Comparison of ENCODE assay signal across 8 cellular contexts in genomic region chr9:4680750-4681149, GRCh38. TPM values are rescaled to one million over a fixed set of nuclear protein-coding genes. Genes with fewer than 3 reads are reported as not detected.
DNase-seq lines count a peak whose midpoint lies in the region; ATAC-seq, FAIRE-seq and TF ChIP-seq lines count a peak whose summit lies in the region.

No MANE protein-coding gene starts in this region.

- H3K14ac ChIP-seq in mesenchymal stem cell (ENCODE audit: low read length in 2 of 2), result no peak overlapping the region

- H3K18ac ChIP-seq in mesenchymal stem cell (ENCODE audit: low read depth in 1 of 2, low read length in 2 of 2), result no peak overlapping the region

- H3K4me1 Mint-ChIP-seq in stimulated activated naive B cell treated with anti-CD40 and anti-IgM and Interleukin-4, amounts not matched to agents 10 μg/mL and 1 μg/mL and 100 μg/mL, for 72 hours, result peaks cover 11 to 12% of the 10 kb centered on the region in 2 donors

- no peaks in the 10 kb centered on the region for H3K9me3 Mint-ChIP-seq in stimulated activated naive B cell treated with anti-CD40 and anti-IgM and Interleukin-4, amounts not matched to agents 10 μg/mL and 1 μg/mL and 100 μg/mL, for 72 hours

- no peak overlapping the region for H3K4me3 Mint-ChIP-seq in stimulated activated naive B cell treated with anti-CD40 and anti-IgM and Interleukin-4, amounts not matched to agents 10 μg/mL and 1 μg/mL and 100 μg/mL, for 72 hours

- H3K4ac ChIP-seq in mesenchymal stem cell (ENCODE audit: low read depth in 1 of 2, low read length in 2 of 2), result no peak overlapping the region

- H3K4me2 ChIP-seq in mesenchymal stem cell (ENCODE audit: low read length, poor library complexity, severe bottlenecking), result peak overlapping the region; percentile 78

- H2AFZ ChIP-seq in mesenchymal stem cell (ENCODE audit: low read depth, low read length), result no peak overlapping the region

- no peak overlapping the region for H2BK15ac ChIP-seq in mesenchymal stem cell (ENCODE audit: low read depth, poor library complexity, severe bottlenecking)

- H2BK12ac ChIP-seq in mesenchymal stem cell (ENCODE audit: low read length in 2 of 2), result no peak overlapping the region

- no peak overlapping the region for H2BK5ac ChIP-seq in mesenchymal stem cell (ENCODE audit: low read depth, low read length, poor library complexity, severe bottlenecking)

- H3K79me1 ChIP-seq in mesenchymal stem cell (replicated peaks; ENCODE audit: low read length, poor library complexity, severe bottlenecking), result peaks cover 3% of the 10 kb centered on the region

- H3K36me3 ChIP-seq in bronchial epithelial cell (ENCODE audit: control insufficient read depth, insufficient read depth, low read length) (peaks cover 2% of the 10 kb centered on the region), mesenchymal stem cell (ENCODE audit: control insufficient read depth in 1 of 2, insufficient read depth in 2 of 2, low read depth in 1 of 2, low read length in 2 of 2) (peaks cover 1 to 20% of the 10 kb centered on the region in 2 experiments)

- peak overlapping the region; percentile 99 for H3K27ac ChIP-seq in 22Rv1
- H3K27ac ChIP-seq in HL-60 (replicated peaks), result peak overlapping the region; percentile 95
- no peak overlapping the region for H3K27ac ChIP-seq in mesenchymal stem cell (ENCODE audit: low read length, poor library complexity, severe bottlenecking)

- ATAC-seq in GM21576 (IDR thresholded peaks at IDR 0.05; ENCODE audit: unreplicated experiment), result no peak
- no peak for ATAC-seq in stimulated activated naive B cell treated with anti-CD40 and anti-IgM and Interleukin-4, amounts not matched to agents 10 μg/mL and 1 μg/mL and 100 μg/mL, for 72 hours (replicated peaks)

- no peak for FAIRE-seq in bronchial epithelial cell (lab: Jason Lieb, UNC)

- peaks cover 14 to 18% of the 10 kb centered on the region in 2 donors for H3K36me3 Mint-ChIP-seq in stimulated activated naive B cell treated with anti-CD40 and anti-IgM and Interleukin-4, amounts not matched to agents 10 μg/mL and 1 μg/mL and 100 μg/mL, for 72 hours

- H4K91ac ChIP-seq in mesenchymal stem cell (ENCODE audit: low read length), result no peak overlapping the region

- no peak overlapping the region for H4K8ac ChIP-seq in mesenchymal stem cell (ENCODE audit: low read length)

- H3K27me3 ChIP-seq in HL-60 (ENCODE audit: insufficient read depth, poor library complexity, severe bottlenecking) (no peaks in the 10 kb centered on the region), bronchial epithelial cell (ENCODE audit: control insufficient read depth, insufficient read depth, low read length) (no peaks in the 10 kb centered on the region), mesenchymal stem cell (ENCODE audit: control insufficient read depth in 1 of 2, insufficient read depth in 1 of 2, low read length in 2 of 2) (no peaks in the 10 kb centered on the region)

- H3K27me3 Mint-ChIP-seq in stimulated activated naive B cell treated with anti-CD40 and anti-IgM and Interleukin-4, amounts not matched to agents 10 μg/mL and 1 μg/mL and 100 μg/mL, for 72 hours, result peaks cover 2 to 3% of the 10 kb centered on the region in 2 donors

- H3K4me3 ChIP-seq in HL-60 (replicated peaks; ENCODE audit: insufficient read depth, low read length), result peak overlapping the region; percentile 87
- H3K4me3 ChIP-seq in bronchial epithelial cell (ENCODE audit: low read depth, low read length), result peak overlapping the region; percentile 58
- H3K4me3 ChIP-seq in mesenchymal stem cell (ENCODE audit: insufficient read depth in 1 of 2, low read depth in 1 of 2, low read length in 2 of 2), result peak overlapping the region in 1 of 2 experiments; percentile 90

- H3K4me1 ChIP-seq in mesenchymal stem cell (ENCODE audit: control insufficient read depth, insufficient read depth, low read depth, low read length), result peaks cover 3% of the 10 kb centered on the region

- TF ChIP-seq CTCF in 22Rv1 (IDR thresholded peaks at IDR 0.05) (no peak), HL-60 (IDR thresholded peaks at IDR 0.05; ENCODE audit: insufficient read depth, low read length) (no peak), bronchial epithelial cell (IDR thresholded peaks at IDR 0.05; ENCODE audit: insufficient read depth, low read length, severe bottlenecking) (no peak)

- peak overlapping the region; percentile 97 for H3K9ac ChIP-seq in mesenchymal stem cell (ENCODE audit: low read length)

- H3K23ac ChIP-seq in mesenchymal stem cell (ENCODE audit: low read length in 2 of 2), result no peak overlapping the region

- 100% methylated on average over 1 of the region's 2 CpGs for WGBS in mesenchymal stem cell

- no peak overlapping the region for H2AK5ac ChIP-seq in mesenchymal stem cell (ENCODE audit: low read length, severe bottlenecking)

- H3K9me3 ChIP-seq in mesenchymal stem cell (ENCODE audit: control insufficient read depth, low read length), result no peaks in the 10 kb centered on the region

- DNase-seq in HL-60 (ENCODE audit: low read depth in 1 of 2, low spot score in 1 of 2), result no peak
- DNase-seq in bronchial epithelial cell (ENCODE audit: low read depth), result no peak
- peak; percentile 70 for DNase-seq in mesenchymal stem cell
- DNase-seq in hippocampal formation (lab: John Stamatoyannopoulos, UW), result no peak
- DNase-seq in NCI-H446 (lab: John Stamatoyannopoulos, UW), result no peak
- no peak for DNase-seq in stimulated activated naive B cell treated with anti-CD40 and anti-IgM and Interleukin-4, amounts not matched to agents 10 μg/mL and 1 μg/mL and 100 μg/mL, for 72 hours

- no peak overlapping the region for H3K27ac Mint-ChIP-seq in stimulated activated naive B cell treated with anti-CD40 and anti-IgM and Interleukin-4, amounts not matched to agents 10 μg/mL and 1 μg/mL and 100 μg/mL, for 72 hours

- H2BK120ac ChIP-seq in mesenchymal stem cell (ENCODE audit: low read depth, low read length), result no peak overlapping the region

RNA-seq across cellular contexts. Expression of gene CDC37L1, which starts 1.4 kb away (rescaled TPM):
- 14.0 and 22.1 TPM in 2 replicates for total RNA-seq in bronchial epithelial cell
- polyA plus RNA-seq in mesenchymal stem cell (2013, experiment 1 of 2), result 9.8 TPM
- 10.0 TPM for polyA plus RNA-seq in mesenchymal stem cell (2013, experiment 2 of 2)

RNA-seq across cellular contexts. Expression of gene SPATA6L, which starts 14.5 kb away (rescaled TPM):
- total RNA-seq in bronchial epithelial cell, result 2.6 and 6.5 TPM in 2 replicates
- polyA plus RNA-seq in mesenchymal stem cell (2013, experiment 1 of 2), result 1.1 TPM
- 1.1 TPM for polyA plus RNA-seq in mesenchymal stem cell (2013, experiment 2 of 2)

RNA-seq across cellular contexts. Expression of gene PLPP6, which starts 18.7 kb away (rescaled TPM):
- total RNA-seq in bronchial epithelial cell, result 5.9 and 6.1 TPM in 2 replicates
- polyA plus RNA-seq in mesenchymal stem cell (2013, experiment 1 of 2), result 7.8 TPM
- 8.1 TPM for polyA plus RNA-seq in mesenchymal stem cell (2013, experiment 2 of 2)
